ENCODE assay signal across 1 cellular context in genomic region chr13:35485451-35485850, GRCh38.
A peak's percentile ranks its signal among the peaks of the same experiment; 100 is the strongest.
TF ChIP-seq lines count a peak whose summit lies in the region.

No MANE protein-coding gene starts in this region.

TF ChIP-seq in SK-N-SH, 30 proteins besides CTCF, POLR2A, EP300 and RAD21 (continued from another document):
- TF ChIP-seq, protein P1, sequence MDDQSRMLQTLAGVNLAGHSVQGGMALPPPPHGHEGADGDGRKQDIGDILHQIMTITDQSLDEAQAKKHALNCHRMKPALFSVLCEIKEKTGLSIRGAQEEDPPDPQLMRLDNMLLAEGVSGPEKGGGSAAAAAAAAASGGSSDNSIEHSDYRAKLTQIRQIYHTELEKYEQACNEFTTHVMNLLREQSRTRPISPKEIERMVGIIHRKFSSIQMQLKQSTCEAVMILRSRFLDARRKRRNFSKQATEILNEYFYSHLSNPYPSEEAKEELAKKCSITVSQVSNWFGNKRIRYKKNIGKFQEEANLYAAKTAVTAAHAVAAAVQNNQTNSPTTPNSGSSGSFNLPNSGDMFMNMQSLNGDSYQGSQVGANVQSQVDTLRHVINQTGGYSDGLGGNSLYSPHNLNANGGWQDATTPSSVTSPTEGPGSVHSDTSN (IDR thresholded peaks at IDR 0.05), result peak; percentile 81
- TF ChIP-seq SMC3 (IDR thresholded peaks at IDR 0.05; ENCODE audit: low read depth, low read length) (no peak), GATA2 (CRISPR knock-in tag; IDR thresholded peaks at IDR 0.05) (peak; percentile 55; the same call in 1 of the 2 replicates), YY1 (IDR thresholded peaks at IDR 0.05; ENCODE audit: low read depth) (no peak), EZH2phosphoT487 (IDR thresholded peaks at IDR 0.05; ENCODE audit: borderline replicate concordance, low read depth) (no peak), TEAD4 (IDR thresholded peaks at IDR 0.05; ENCODE audit: borderline replicate concordance, insufficient read depth) (no peak)
- TF ChIP-seq, protein P2, sequence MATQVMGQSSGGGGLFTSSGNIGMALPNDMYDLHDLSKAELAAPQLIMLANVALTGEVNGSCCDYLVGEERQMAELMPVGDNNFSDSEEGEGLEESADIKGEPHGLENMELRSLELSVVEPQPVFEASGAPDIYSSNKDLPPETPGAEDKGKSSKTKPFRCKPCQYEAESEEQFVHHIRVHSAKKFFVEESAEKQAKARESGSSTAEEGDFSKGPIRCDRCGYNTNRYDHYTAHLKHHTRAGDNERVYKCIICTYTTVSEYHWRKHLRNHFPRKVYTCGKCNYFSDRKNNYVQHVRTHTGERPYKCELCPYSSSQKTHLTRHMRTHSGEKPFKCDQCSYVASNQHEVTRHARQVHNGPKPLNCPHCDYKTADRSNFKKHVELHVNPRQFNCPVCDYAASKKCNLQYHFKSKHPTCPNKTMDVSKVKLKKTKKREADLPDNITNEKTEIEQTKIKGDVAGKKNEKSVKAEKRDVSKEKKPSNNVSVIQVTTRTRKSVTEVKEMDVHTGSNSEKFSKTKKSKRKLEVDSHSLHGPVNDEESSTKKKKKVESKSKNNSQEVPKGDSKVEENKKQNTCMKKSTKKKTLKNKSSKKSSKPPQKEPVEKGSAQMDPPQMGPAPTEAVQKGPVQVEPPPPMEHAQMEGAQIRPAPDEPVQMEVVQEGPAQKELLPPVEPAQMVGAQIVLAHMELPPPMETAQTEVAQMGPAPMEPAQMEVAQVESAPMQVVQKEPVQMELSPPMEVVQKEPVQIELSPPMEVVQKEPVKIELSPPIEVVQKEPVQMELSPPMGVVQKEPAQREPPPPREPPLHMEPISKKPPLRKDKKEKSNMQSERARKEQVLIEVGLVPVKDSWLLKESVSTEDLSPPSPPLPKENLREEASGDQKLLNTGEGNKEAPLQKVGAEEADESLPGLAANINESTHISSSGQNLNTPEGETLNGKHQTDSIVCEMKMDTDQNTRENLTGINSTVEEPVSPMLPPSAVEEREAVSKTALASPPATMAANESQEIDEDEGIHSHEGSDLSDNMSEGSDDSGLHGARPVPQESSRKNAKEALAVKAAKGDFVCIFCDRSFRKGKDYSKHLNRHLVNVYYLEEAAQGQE (IDR thresholded peaks at IDR 0.05; ENCODE audit: low read depth, low read length), result no peak
